In genomic region chr1:102472524-102472923, GRCh38 we compare ENCODE assay signal across 26 cellular contexts.
"Had no signal": no experiment of that assay in that cellular context is flagged by ENCODE, and none has a peak within 500 bp of the region (broad histone marks: within the 10 kb centered on the region; RNA-seq: fewer than 3 reads in every experiment).

No MANE protein-coding gene starts in this region.

- H3K9ac ChIP-seq: neural progenitor cell had no signal

- H3K9me3 ChIP-seq: left lung, neutrophil, ovary, right atrium auricular region, suprapubic skin, thoracic aorta, tibial artery, upper lobe of right lung had no signal

- H3K36me3 ChIP-seq: left lung, neural progenitor cell, neutrophil, ovary, right atrium auricular region, suprapubic skin, thoracic aorta, tibial artery, upper lobe of right lung had no signal

- DNase-seq: hypothalamus; immature natural killer cell; kidney; left colon; left lung; mesendoderm; naive B cell; natural killer cell; nephron progenitor cell; ovary; stimulated activated CD4-positive, alpha-beta T cell treated with anti-CD3 and anti-CD28 coated beads, Interleukin-12 subunit alpha, Interleukin-12 subunit beta, amount 100 ng/mL, for 4 hours; stimulated activated CD4-positive, alpha-beta T cell treated with anti-CD3 and anti-CD28 coated beads, Interleukin-15, amount 100 ng/mL, for 24 hours; stimulated activated CD4-positive, alpha-beta T cell treated with anti-CD3 and anti-CD28 coated beads, Interleukin-2, amount 100 ng/mL, for 24 hours; stimulated activated CD4-positive, alpha-beta T cell treated with anti-CD3 and anti-CD28 coated beads, Interleukin-4, amount 100 ng/mL, for 1 hour; stimulated activated naive B cell treated with anti-CD40 and anti-IgM and Interleukin-4, amounts not matched to agents 10 μg/mL and 1 μg/mL and 100 μg/mL, for 72 hours; tibial artery; trophoblast cell; upper lobe of right lung had no signal

- H3K27ac ChIP-seq: left lung, neural progenitor cell, neutrophil, ovary, right atrium auricular region, skin epidermis, suprapubic skin, thoracic aorta, tibial artery, upper lobe of right lung had no signal

- H3K4me3 ChIP-seq: left lung, lung, neural progenitor cell, ovary, right atrium auricular region, skin epidermis, suprapubic skin, thoracic aorta, tibial artery, upper lobe of right lung had no signal

- H3K4me1 ChIP-seq: left lung, neural progenitor cell, right atrium auricular region, suprapubic skin, tibial artery, upper lobe of right lung had no signal

- H3K4me2 ChIP-seq: neural progenitor cell had no signal

- H3K27me3 ChIP-seq: left lung, neural progenitor cell, neutrophil, ovary, right atrium auricular region, suprapubic skin, tibial artery, upper lobe of right lung had no signal

- ATAC-seq: left colon; left lung; natural killer cell; sciatic nerve; stimulated activated naive B cell treated with anti-CD40 and anti-IgM and Interleukin-4, amounts not matched to agents 10 μg/mL and 1 μg/mL and 100 μg/mL, for 72 hours; upper lobe of right lung had no signal

- H2AFZ ChIP-seq: neural progenitor cell had no signal
